19 cellular contexts compared by ENCODE assay signal in genomic region chr2:65340898-65341681, GRCh38.
"Had no signal": no experiment of that assay in that cellular context is flagged by ENCODE, and none has a peak within 500 bp of the region (broad histone marks: within the 10 kb centered on the region; RNA-seq: fewer than 3 reads in every experiment).

No MANE protein-coding gene starts in this region.

- H2AFZ ChIP-seq: hepatocyte had no signal

- H3K36me3 ChIP-seq: ascending aorta, breast epithelium, esophagus squamous epithelium, suprapubic skin had no signal

- H3K4me3 Mint-ChIP-seq: activated CD8-positive, alpha-beta T cell treated with anti-CD3 and anti-CD28 coated beads for 36 hours; neural crest cell; stimulated activated naive CD8-positive, alpha-beta T cell treated with anti-CD3 and anti-CD28 coated beads, Interleukin-15, amount 100 ng/mL, for 72 hours; WTC11 had no signal

- ATAC-seq: activated CD8-positive, alpha-beta T cell treated with anti-CD3 and anti-CD28 coated beads for 36 hours; psoas muscle; right cardiac atrium; stimulated activated naive CD8-positive, alpha-beta T cell treated with anti-CD3 and anti-CD28 coated beads, Interleukin-15, amount 100 ng/mL, for 72 hours; WTC11 had no signal

- H3K27me3 ChIP-seq: ascending aorta, breast epithelium, esophagus squamous epithelium, hepatocyte, suprapubic skin had no signal

- H3K4me2 ChIP-seq: hepatocyte had no signal

- H3K4me3 ChIP-seq: ascending aorta, breast epithelium, esophagus squamous epithelium, hepatocyte, psoas muscle, suprapubic skin had no signal

- H3K9me3 ChIP-seq: ascending aorta, breast epithelium, esophagus squamous epithelium, psoas muscle, suprapubic skin had no signal

- H3K27me3 Mint-ChIP-seq: activated CD8-positive, alpha-beta T cell treated with anti-CD3 and anti-CD28 coated beads for 36 hours had no signal

- H3K4me1 ChIP-seq: ascending aorta, breast epithelium, psoas muscle, suprapubic skin had no signal

- H3K27ac ChIP-seq: ascending aorta, breast epithelium, esophagus squamous epithelium, hepatocyte, psoas muscle, suprapubic skin had no signal

- DNase-seq: activated CD4-positive, alpha-beta T cell treated with anti-CD3 and anti-CD28 coated beads for 4 hours; activated CD8-positive, alpha-beta T cell treated with anti-CD3 and anti-CD28 coated beads for 36 hours; activated effector memory CD4-positive, alpha-beta T cell treated with Interleukin-2 at 50 U/mL for 16 hours; activated naive CD4-positive, alpha-beta T cell treated with anti-CD3 and anti-CD28 coated beads, Interleukin-2, amount 50 U/mL, for 16 hours; activated T-cell treated with anti-CD3 and anti-CD28 coated beads, Interleukin-2, amount 50 U/mL, for 48 hours; effector CD4-positive, alpha-beta T cell; esophagus squamous epithelium; psoas muscle; right cardiac atrium; small intestine; stimulated activated CD4-positive, alpha-beta T cell treated with anti-CD3 and anti-CD28 coated beads, Interleukin-4, amount 100 ng/mL, for 1 hour; stimulated activated naive CD8-positive, alpha-beta T cell treated with anti-CD3 and anti-CD28 coated beads, Interleukin-15, amount 100 ng/mL, for 72 hours; trophoblast cell had no signal

- H3K9me3 Mint-ChIP-seq: activated CD8-positive, alpha-beta T cell treated with anti-CD3 and anti-CD28 coated beads for 36 hours; neural crest cell; stimulated activated naive CD8-positive, alpha-beta T cell treated with anti-CD3 and anti-CD28 coated beads, Interleukin-15, amount 100 ng/mL, for 72 hours had no signal

- H3K27ac Mint-ChIP-seq: activated CD8-positive, alpha-beta T cell treated with anti-CD3 and anti-CD28 coated beads for 36 hours; stimulated activated naive CD8-positive, alpha-beta T cell treated with anti-CD3 and anti-CD28 coated beads, Interleukin-15, amount 100 ng/mL, for 72 hours; WTC11 had no signal
